8 cellular contexts compared by ENCODE assay signal in the genomic region with DNA sequence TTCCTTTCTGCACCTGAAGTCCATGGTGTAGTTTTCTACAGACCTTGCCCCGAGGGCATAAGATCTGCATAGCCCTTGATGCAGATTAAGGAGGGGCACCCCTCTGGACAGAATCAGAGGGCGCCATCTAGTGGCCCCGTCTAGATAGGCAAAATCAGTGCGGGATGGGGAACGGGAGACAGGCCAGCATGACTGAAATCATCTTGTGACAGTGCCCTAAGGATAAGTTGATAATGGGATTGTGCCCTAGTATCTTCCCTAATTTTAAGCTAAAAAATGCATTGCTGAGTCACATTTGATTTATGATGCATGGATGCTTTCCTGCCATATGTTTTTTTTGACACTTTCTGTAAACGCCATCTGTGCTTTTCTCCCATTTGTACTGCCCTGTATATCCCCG. TPM values are rescaled to one million over a fixed set of nuclear protein-coding genes. Genes with fewer than 3 reads are reported as not detected.
DNase-seq lines count a peak whose midpoint lies in the region; ATAC-seq and TF ChIP-seq lines count a peak whose summit lies in the region.

No MANE protein-coding gene starts in this region.

- no peak for ATAC-seq in GM21526 (IDR thresholded peaks at IDR 0.05; ENCODE audit: low FRiP score, unreplicated experiment)

- no peaks in the 10 kb centered on the region for H3K9me3 Mint-ChIP-seq in CD8-positive, alpha-beta memory T cell
- no peaks in the 10 kb centered on the region for H3K9me3 Mint-ChIP-seq in neural crest cell

- H3K4me1 ChIP-seq in CD8-positive, alpha-beta memory T cell (ENCODE audit: insufficient read depth, low read length): peaks cover 17% of the 10 kb centered on the region
- H3K4me1 ChIP-seq in esophagus squamous epithelium: no peaks in the 10 kb centered on the region
- no peaks in the 10 kb centered on the region for H3K4me1 ChIP-seq in testis

- no peaks in the 10 kb centered on the region for H3K27me3 ChIP-seq in CD8-positive, alpha-beta memory T cell (ENCODE audit: insufficient read depth, low read length, poor library complexity, severe bottlenecking)
- no peaks in the 10 kb centered on the region for H3K27me3 ChIP-seq in esophagus squamous epithelium
- H3K27me3 ChIP-seq in testis: no peaks in the 10 kb centered on the region

- TF ChIP-seq POLR2A in esophagus squamous epithelium (IDR thresholded peaks at IDR 0.05) (no peak), testis (IDR thresholded peaks at IDR 0.05) (no peak)

- TF ChIP-seq CTCF in esophagus squamous epithelium (IDR thresholded peaks at IDR 0.05) (peak; percentile 25 to 72 (median 56)), neural crest cell (conservative IDR thresholded peaks at IDR 0.05) (peak; percentile 82), testis (IDR thresholded peaks at IDR 0.05) (peak; percentile 39 to 75 (median 56))

- CTCF ChIA-PET in CD8-positive, alpha-beta memory T cell (lab: Charles Lee): interaction anchor here (1.0 to 1.8 kb wide), 9 partner anchors 9 to 164 kb away, joined by 3 to 10 read pairs (median 5); a partner anchor contains a TSS

- H3K27ac ChIP-seq in CD8-positive, alpha-beta memory T cell (ENCODE audit: low read depth, low read length): no peak overlapping the region
- H3K27ac ChIP-seq in esophagus squamous epithelium: no peak overlapping the region
- H3K27ac ChIP-seq in testis: no peak overlapping the region

- DNase-seq in CD8-positive, alpha-beta memory T cell: peak; percentile 33 to 75 (median 56)
- peak; percentile 51 for DNase-seq in HPDE6-E6E7 (ENCODE audit: extremely low spot score)
- peak; percentile 3 for DNase-seq in NOMO-1 treated with dmso at 0.1 percent for 144 hours (lab: John Stamatoyannopoulos, UW; ENCODE audit: unreplicated experiment)
- peak; percentile 72 for DNase-seq in activated T-cell treated with anti-CD3 and anti-CD28 coated beads, Interleukin-2, amount 50 U/mL, for 1 hour
- DNase-seq in esophagus squamous epithelium (lab: John Stamatoyannopoulos, UW): no peak
- DNase-seq in neural crest cell (ENCODE audit: low read depth, low spot score): peak; percentile 73
- DNase-seq in testis: peak; percentile 77

- H3K4me3 Mint-ChIP-seq in CD8-positive, alpha-beta memory T cell: no peak overlapping the region
- H3K4me3 Mint-ChIP-seq in neural crest cell: no peak overlapping the region

- peaks cover 18 to 26% (median 22%) of the 10 kb centered on the region in 3 donors for H3K4me1 Mint-ChIP-seq in CD8-positive, alpha-beta memory T cell
- H3K4me1 Mint-ChIP-seq in neural crest cell: no peaks in the 10 kb centered on the region

- POLR2A ChIA-PET in CD8-positive, alpha-beta memory T cell (lab: Charles Lee): no interaction called here

- WGBS in esophagus squamous epithelium, 2 donors: 37 to 45% methylated on average over 6 to 7 of the region's 7 CpGs
- 47 to 59% methylated on average over 7 of the region's 7 CpGs for WGBS in testis, 2 donors

- intact Hi-C loops in esophagus squamous epithelium (cut with DNase I): no loop called here
- intact Hi-C loops in testis (cut with DNase I; ENCODE audit: low total_unique reads): no loop called here

- no peak overlapping the region for H3K4me3 ChIP-seq in CD8-positive, alpha-beta memory T cell (ENCODE audit: low read length)
- H3K4me3 ChIP-seq in esophagus squamous epithelium (no peak overlapping the region), testis (no peak overlapping the region)

- H3K27me3 Mint-ChIP-seq in CD8-positive, alpha-beta memory T cell: no peaks in the 10 kb centered on the region
- no peaks in the 10 kb centered on the region for H3K27me3 Mint-ChIP-seq in neural crest cell (ENCODE audit: low read depth)

- peaks cover 20% of the 10 kb centered on the region for H3K36me3 ChIP-seq in CD8-positive, alpha-beta memory T cell (ENCODE audit: insufficient read depth, low read length)
- H3K36me3 ChIP-seq in esophagus squamous epithelium (peaks cover 14 to 97% (median 31%) of the 10 kb centered on the region in 3 donors), testis (ENCODE audit: low read depth, missing control alignments) (no peaks in the 10 kb centered on the region)

- peak overlapping the region in 6 of 8 donors; percentile 1 to 83 (median 74) for H3K27ac Mint-ChIP-seq in CD8-positive, alpha-beta memory T cell
- no peak overlapping the region for H3K27ac Mint-ChIP-seq in neural crest cell (ENCODE audit: unreplicated experiment)

- no peaks in the 10 kb centered on the region for H3K9me3 ChIP-seq in CD8-positive, alpha-beta memory T cell (ENCODE audit: low read length)
- H3K9me3 ChIP-seq in esophagus squamous epithelium (peaks cover 0 to 8% (median 0%) of the 10 kb centered on the region in 3 donors), testis (no peaks in the 10 kb centered on the region)

- peaks cover 6 to 39% (median 19%) of the 10 kb centered on the region in 3 donors for H3K36me3 Mint-ChIP-seq in CD8-positive, alpha-beta memory T cell
- H3K36me3 Mint-ChIP-seq in neural crest cell (ENCODE audit: low read depth): peaks cover 21% of the 10 kb centered on the region

RNA-seq across cellular contexts. Expression of a gene that starts 19.1 kb away (rescaled TPM):
- total RNA-seq in CD8-positive, alpha-beta memory T cell: 100 to 1,000 TPM; 478 to 484 TPM
- polyA plus RNA-seq in CD8-positive, alpha-beta memory T cell: 213 TPM
- total RNA-seq in esophagus squamous epithelium (100 to 1,000 TPM in 3 of 4 donors, 10 to 100 TPM in 1; 99.9 to 336 (median 265) TPM), neural crest cell (227 and 245 TPM in 2 replicates), testis (100 to 1,000 TPM; 109 to 198 TPM)
- polyA plus RNA-seq in testis (ENCODE audit: insufficient read depth, low read depth, low replicate concordance): 198 TPM

RNA-seq across cellular contexts. Expression of a gene that starts 58.3 kb away (rescaled TPM):
- total RNA-seq in CD8-positive, alpha-beta memory T cell: 10 to 100 TPM; 40.0 to 46.2 TPM
- 19.9 TPM for polyA plus RNA-seq in CD8-positive, alpha-beta memory T cell
- total RNA-seq in esophagus squamous epithelium (10 to 100 TPM in 1 of 4 donors, 1 to 10 TPM in 3; 7.9 to 15.1 (median 9.1) TPM), neural crest cell (12.9 and 15.1 TPM in 2 replicates), testis (10 to 100 TPM; 33.8 to 35.1 TPM)
- polyA plus RNA-seq in testis (ENCODE audit: insufficient read depth, low read depth, low replicate concordance): 29.0 TPM
